ENCODE assay signal across 18 cellular contexts in the genomic region with DNA sequence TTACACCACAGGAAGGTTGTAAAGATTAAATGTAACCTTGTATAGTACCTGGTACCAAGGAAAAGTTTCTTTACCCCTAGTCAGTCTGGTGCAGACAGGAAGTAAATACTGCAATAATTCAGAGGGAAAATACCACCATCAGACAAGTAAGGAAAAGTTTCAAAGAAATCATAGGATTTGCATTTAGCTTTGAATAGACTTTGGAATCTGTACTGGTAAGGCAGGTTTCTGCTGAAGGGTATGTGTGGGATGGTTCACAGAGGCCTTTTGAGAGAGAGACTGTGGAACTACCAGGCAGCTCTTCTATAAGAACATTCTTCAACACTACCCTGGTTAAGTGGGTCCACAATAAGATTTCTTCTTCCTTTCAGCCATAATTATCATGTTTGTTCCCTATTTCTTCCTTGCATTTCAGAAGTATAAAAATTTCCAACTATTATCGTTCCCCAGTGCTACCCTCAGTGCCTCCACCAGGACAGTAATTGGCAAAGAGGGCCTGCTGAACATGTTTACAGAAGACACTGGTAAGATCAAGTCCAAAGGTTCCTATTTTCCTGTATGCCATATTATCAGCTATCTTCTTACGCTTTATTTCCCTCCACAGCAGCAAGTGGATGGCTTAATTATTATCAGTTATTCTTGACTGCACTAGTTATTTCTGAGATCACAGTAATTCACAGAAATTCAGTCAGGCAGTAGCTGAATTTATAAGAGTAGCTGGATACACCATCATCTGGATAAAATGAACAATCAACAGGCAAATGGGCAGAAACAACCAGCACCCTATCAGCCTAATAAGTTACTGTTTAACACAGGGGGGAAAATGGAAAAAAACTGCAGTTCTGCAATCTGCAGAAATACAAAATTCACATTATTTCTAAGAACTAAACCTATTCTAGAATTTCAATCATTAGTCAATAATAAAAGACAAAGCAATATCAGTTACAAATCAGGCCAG. TPM values are rescaled to one million over a fixed set of nuclear protein-coding genes. Genes with fewer than 3 reads are reported as not detected.
A peak's percentile ranks its signal among the peaks of the same experiment; 100 is the strongest.
DNase-seq lines count a peak whose midpoint lies in the region; ATAC-seq, FAIRE-seq and TF ChIP-seq lines count a peak whose summit lies in the region.
"Had no signal": no experiment of that assay in that cellular context is flagged by ENCODE, and none has a peak within 500 bp of the region (broad histone marks: within the 10 kb centered on the region; RNA-seq: fewer than 3 reads in every experiment).

No MANE protein-coding gene starts in this region.

- H3K4me1 ChIP-seq in A549 (peaks cover 50% of the 10 kb centered on the region), gastrocnemius medialis (peaks cover 43 to 46% of the 10 kb centered on the region in 2 donors), BE2C (peaks cover 12% of the 10 kb centered on the region)

- H3K9me3 ChIP-seq in A549, result no peaks in the 10 kb centered on the region
- H3K9me3 ChIP-seq in SK-N-MC (ENCODE audit: low read depth, low read length), result no peaks in the 10 kb centered on the region
- no peaks in the 10 kb centered on the region for H3K9me3 ChIP-seq in gastrocnemius medialis
- no peaks in the 10 kb centered on the region for H3K9me3 ChIP-seq in BE2C
- H3K9me3 ChIP-seq: SJSA1, spleen had no signal

- DNase-seq in A549 (ENCODE audit: low read depth in 1 of 2, low spot score in 1 of 2) (no peak), SK-N-MC (ENCODE audit: low read depth, low spot score) (no peak), left colon (no peak), gastrocnemius medialis (no peak), middle frontal gyrus (ENCODE audit: extremely low spot score, low spot score) (no peak), BE2C (no peak), DMS153 (lab: John Stamatoyannopoulos, UW) (no peak)
- DNase-seq: activated CD8-positive, alpha-beta memory T cell treated with anti-CD3 and anti-CD28 coated beads, Interleukin-2, amount 10 ng/mL, durations not matched to agents 7 days and 5 days; activated naive CD4-positive, alpha-beta T cell; dorsolateral prefrontal cortex; H9; heart left ventricle; kidney; spleen; stimulated activated naive CD4-positive, alpha-beta T cell; T1000 had no signal

- CTCF ChIA-PET in A549 (lab: Yijun Ruan, JAX), result interaction anchor here (0.6 to 2.6 kb wide), 3 partner anchors 10 to 1240 kb away, joined by 3 to 18 read pairs (median 5); no protein-coding TSS in a partner anchor

- H3K4me3 ChIP-seq in A549 (no peak overlapping the region), SK-N-MC (no peak overlapping the region), gastrocnemius medialis (no peak overlapping the region), BE2C (ENCODE audit: low read depth, low read length) (no peak overlapping the region)
- H3K4me3 ChIP-seq: dorsolateral prefrontal cortex, heart left ventricle, SJSA1, spleen had no signal

- TF ChIP-seq EP300 in A549 (IDR thresholded peaks at IDR 0.05), result no peak

- intact Hi-C loops in left colon (cut with DNase I, micrococcal nuclease), result no loop called here
- intact Hi-C loops in gastrocnemius medialis (cut with DNase I; ENCODE audit: low total_unique reads), result loop anchor here (5.0 kb wide), 1 partner anchor 147 kb away; no protein-coding TSS in a partner anchor

- TF ChIP-seq CTCF in A549 (IDR thresholded peaks at IDR 0.05), result no peak
- TF ChIP-seq CTCF in gastrocnemius medialis (IDR thresholded peaks at IDR 0.05 in 4 of 5, conservative IDR thresholded peaks at IDR 0.05 in 1 of 5), result no peak
- no peak for TF ChIP-seq CTCF in BE2C (IDR thresholded peaks at IDR 0.05; ENCODE audit: low read depth, low read length)

- 76% methylated on average over 2 of the region's 2 CpGs for WGBS in A549 (ENCODE audit: missing lambda C conversion rate)

- H3K36me3 ChIP-seq in SK-N-MC (ENCODE audit: insufficient read depth, low read length) (peaks cover 83% of the 10 kb centered on the region), gastrocnemius medialis (peaks cover 0 to 13% of the 10 kb centered on the region in 2 donors), BE2C (peaks cover 82% of the 10 kb centered on the region)

- TF ChIP-seq POLR2A in A549 (IDR thresholded peaks at IDR 0.05; ENCODE audit: low read length), result no peak
- TF ChIP-seq POLR2A in gastrocnemius medialis (IDR thresholded peaks at IDR 0.05), result no peak

- no peak for TF ChIP-seq RAD21 in A549 (conservative IDR thresholded peaks at IDR 0.05 in 1 of 2, IDR thresholded peaks at IDR 0.05 in 1 of 2)

- H3K27ac ChIP-seq in A549, result peak overlapping the region in 1 of 2 experiments; percentile 53; a peak in 2 of 6 replicates
- H3K27ac ChIP-seq in SK-N-MC, result peak overlapping the region; percentile 72
- peak overlapping the region; percentile 44 to 80 (median 70) for H3K27ac ChIP-seq in gastrocnemius medialis
- H3K27ac ChIP-seq: SJSA1, spleen had no signal

- no peak for FAIRE-seq in A549 (lab: Jason Lieb, UNC)
- FAIRE-seq: kidney had no signal

- peak overlapping the region; percentile 43 for H3K4me2 ChIP-seq in A549

- in situ Hi-C loops in gastrocnemius medialis (cut with MboI; ENCODE audit: low sequenced_read_pairs in 4 of 4), result no loop called here

- ATAC-seq in A549 (no peak), left colon (peak; percentile 80), gastrocnemius medialis (no peak), GM18868 (IDR thresholded peaks at IDR 0.05; ENCODE audit: unreplicated experiment) (no peak)
- ATAC-seq: activated CD8-positive, alpha-beta memory T cell treated with anti-CD3 and anti-CD28 coated beads, Interleukin-2, amount 10 ng/mL, durations not matched to agents 7 days and 5 days; heart left ventricle had no signal

- no peaks in the 10 kb centered on the region for H3K27me3 ChIP-seq in gastrocnemius medialis
- no peaks in the 10 kb centered on the region; the same call in 1 of the 2 replicates for H3K27me3 ChIP-seq in BE2C
- H3K27me3 ChIP-seq: dorsolateral prefrontal cortex, heart left ventricle, SJSA1, spleen had no signal

- H3K9ac ChIP-seq in SK-N-MC (ENCODE audit: insufficient read length), result no peak overlapping the region

- POLR2A ChIA-PET in A549 (lab: Yijun Ruan, JAX), result no interaction called here

TF ChIP-seq in A549, 52 proteins besides CTCF, POLR2A, EP300 and RAD21:
- TF ChIP-seq NR3C1 (IDR thresholded peaks at IDR 0.05), result no peak
- no peak for TF ChIP-seq GATA3 (IDR thresholded peaks at IDR 0.05; ENCODE audit: borderline replicate concordance)
- TF ChIP-seq NFE2L2 (conservative IDR thresholded peaks at IDR 0.05; ENCODE audit: low read length), result no peak
- TF ChIP-seq RCOR1 (IDR thresholded peaks at IDR 0.05; ENCODE audit: low read depth, low read length), result no peak

RNA-seq across cellular contexts. Expression of gene PITPNB, which starts 48.5 kb away (rescaled TPM):
- polyA plus RNA-seq in A549 (2011; rRNA removed) (44.4 and 52.1 TPM in 2 replicates), A549 (2017; fragmentation: RNase III; extraction: RNeasy Plus Mini Kit Qiagen cat#74134 plus additional on column Dnase treatment) (44.3 to 46.0 TPM (median 45.8 TPM) in 3 replicates)
- 16.9 and 17.9 TPM in 2 replicates for polyA plus RNA-seq in A549 (2012; cell fraction: cytosol; rRNA removed)
- polyA plus RNA-seq in A549 (2012; cell fraction: nucleus; rRNA removed), result 9.2 and 17.0 TPM in 2 replicates
- polyA minus RNA-seq in A549 (2011; rRNA and poly(A)+ RNA removed), result 24.2 and 25.6 TPM in 2 replicates
- total RNA-seq in left colon (10 to 100 TPM; 44.4 to 46.7 TPM), gastrocnemius medialis (10 to 100 TPM; 12.1 to 18.7 (median 16.1) TPM)
- polyA plus RNA-seq in BE2C (2012; ENCODE audit: insufficient read depth, insufficient read length, low read depth), result 159 TPM
